In the genomic region with DNA sequence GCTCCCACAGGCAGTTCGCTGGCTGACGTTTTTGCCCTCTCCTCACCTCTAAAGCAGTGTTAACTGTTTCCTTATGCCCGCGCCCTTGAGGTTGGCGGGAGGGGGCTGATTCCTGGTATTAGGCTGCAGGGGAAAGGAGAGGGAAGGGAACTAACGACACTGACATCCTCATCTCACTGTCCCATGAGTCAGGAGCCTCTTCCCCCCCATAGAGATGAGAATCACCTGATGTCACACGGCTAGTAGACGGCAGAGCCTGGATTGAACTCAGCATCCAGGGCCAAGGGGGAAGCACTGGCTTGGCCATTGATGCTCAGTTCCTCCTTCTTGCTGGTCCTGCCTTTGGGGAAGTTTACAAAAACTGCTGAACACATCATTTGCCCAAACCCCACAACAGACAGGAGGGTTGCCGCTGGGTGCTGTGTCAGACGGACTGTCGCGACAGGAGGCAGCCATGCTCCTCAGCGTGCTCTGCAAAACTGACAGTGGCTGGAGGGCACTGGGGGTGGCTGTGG, we compare ENCODE assay signal across 1 cellular context.
TF ChIP-seq lines count a peak whose summit lies in the region.

No MANE protein-coding gene starts in this region.

TF ChIP-seq in GM23338, 12 proteins besides CTCF, POLR2A, EP300 and RAD21 (continued from another document):
- TF ChIP-seq, protein P1, sequence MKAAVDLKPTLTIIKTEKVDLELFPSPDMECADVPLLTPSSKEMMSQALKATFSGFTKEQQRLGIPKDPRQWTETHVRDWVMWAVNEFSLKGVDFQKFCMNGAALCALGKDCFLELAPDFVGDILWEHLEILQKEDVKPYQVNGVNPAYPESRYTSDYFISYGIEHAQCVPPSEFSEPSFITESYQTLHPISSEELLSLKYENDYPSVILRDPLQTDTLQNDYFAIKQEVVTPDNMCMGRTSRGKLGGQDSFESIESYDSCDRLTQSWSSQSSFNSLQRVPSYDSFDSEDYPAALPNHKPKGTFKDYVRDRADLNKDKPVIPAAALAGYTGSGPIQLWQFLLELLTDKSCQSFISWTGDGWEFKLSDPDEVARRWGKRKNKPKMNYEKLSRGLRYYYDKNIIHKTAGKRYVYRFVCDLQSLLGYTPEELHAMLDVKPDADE (IDR thresholded peaks at IDR 0.05) = no peak
- TF ChIP-seq POLR2AphosphoS5 (IDR thresholded peaks at IDR 0.05; ENCODE audit: low read depth) = no peak
- TF ChIP-seq ZNF114 (CRISPR knock-in tag; IDR thresholded peaks at IDR 0.05) = no peak
- TF ChIP-seq REST (IDR thresholded peaks at IDR 0.05; ENCODE audit: unreplicated experiment) = no peak
